Comparison of ENCODE assay signal across 8 cellular contexts in the genomic region with DNA sequence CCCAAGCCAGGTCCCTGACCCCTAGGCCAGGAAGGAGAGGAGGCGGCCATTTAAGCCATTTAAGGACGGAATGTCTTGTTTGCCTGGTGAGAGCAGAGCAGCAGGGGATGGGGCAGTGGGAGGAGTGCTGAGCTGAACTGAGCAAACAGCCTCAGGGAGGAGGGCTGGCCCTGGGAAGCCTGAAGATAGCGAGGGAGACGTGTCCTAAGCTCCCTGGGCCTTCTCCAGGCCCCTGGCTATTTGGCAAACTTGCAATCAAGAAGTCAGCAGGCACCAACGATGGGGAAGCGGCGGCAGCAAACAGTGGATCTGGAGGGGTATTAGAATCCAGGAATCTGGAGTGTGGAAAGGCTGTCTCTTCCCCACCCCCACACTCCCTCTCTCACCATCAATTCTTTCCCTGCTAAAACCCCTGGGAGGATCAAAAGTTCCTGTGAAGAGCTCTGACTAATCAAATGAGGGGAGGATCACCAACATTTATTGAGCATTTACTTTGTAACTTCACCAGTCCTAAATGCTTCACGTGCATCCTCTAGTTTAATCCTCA. TPM values are rescaled to one million over a fixed set of nuclear protein-coding genes. Genes with fewer than 3 reads are reported as not detected.
DNase-seq lines count a peak whose midpoint lies in the region; ATAC-seq and TF ChIP-seq lines count a peak whose summit lies in the region.

No MANE protein-coding gene starts in this region.

- H3K36me3 ChIP-seq in CD4-positive, CD25-positive, alpha-beta regulatory T cell (ENCODE audit: control insufficient read depth, insufficient read depth, low read length) = peaks cover 4% of the 10 kb centered on the region
- H3K36me3 ChIP-seq in PC-9 (ENCODE audit: low read depth) (no peaks in the 10 kb centered on the region), osteoblast (ENCODE audit: insufficient read depth, low read length) (no peaks in the 10 kb centered on the region), MM.1S (replicated peaks; ENCODE audit: insufficient read depth, low read length) (no peaks in the 10 kb centered on the region)

- no peaks in the 10 kb centered on the region for H3K9me2 ChIP-seq in PC-9 (ENCODE audit: insufficient read depth)
- H3K9me2 ChIP-seq in MM.1S (replicated peaks; ENCODE audit: insufficient read depth, low read length) = no peaks in the 10 kb centered on the region

- no peak overlapping the region for H3K9ac ChIP-seq in MM.1S (ENCODE audit: low read length)

- no peak for ATAC-seq in CD4-positive, CD25-positive, alpha-beta regulatory T cell (ENCODE audit: low read depth in 2 of 2)
- ATAC-seq in HG03565 (IDR thresholded peaks at IDR 0.05; ENCODE audit: unreplicated experiment) = no peak
- ATAC-seq in HG03520 (IDR thresholded peaks at IDR 0.05; ENCODE audit: unreplicated experiment) = no peak

- H3K27ac Mint-ChIP-seq in CD4-positive, CD25-positive, alpha-beta regulatory T cell = peak overlapping the region; percentile 99

- POLR2A ChIA-PET in PC-9 (lab: Charles Lee; ENCODE audit: unreplicated experiment) = interaction anchor here (0.6 to 0.7 kb wide), 2 partner anchors 58 to 126 kb away, joined by 3 to 10 read pairs; no protein-coding TSS in a partner anchor

- H3K4me2 ChIP-seq in PC-9 (peak overlapping the region; percentile 98), osteoblast (ENCODE audit: insufficient read depth, low read length) (peak overlapping the region; percentile 76), MM.1S (ENCODE audit: low read depth, low read length) (no peak overlapping the region)

- peak overlapping the region; percentile 100 for H3K27ac ChIP-seq in CD4-positive, CD25-positive, alpha-beta regulatory T cell (ENCODE audit: insufficient read depth, low read length, poor library complexity, severe bottlenecking)
- H3K27ac ChIP-seq in PC-9 (peak overlapping the region; percentile 96), epithelial cell of prostate (peak overlapping the region; percentile 100), osteoblast (ENCODE audit: low read depth, low read length) (peak overlapping the region; percentile 99), MM.1S (ENCODE audit: low read length) (no peak overlapping the region)

- H3K36me3 Mint-ChIP-seq in CD4-positive, CD25-positive, alpha-beta regulatory T cell = peaks cover 21% of the 10 kb centered on the region

- no peaks in the 10 kb centered on the region for H3K9me3 Mint-ChIP-seq in CD4-positive, CD25-positive, alpha-beta regulatory T cell

- no peaks in the 10 kb centered on the region for H3K27me3 Mint-ChIP-seq in CD4-positive, CD25-positive, alpha-beta regulatory T cell

- no peaks in the 10 kb centered on the region for H3K27me3 ChIP-seq in CD4-positive, CD25-positive, alpha-beta regulatory T cell (ENCODE audit: control insufficient read depth, insufficient read depth, low read length)
- no peaks in the 10 kb centered on the region for H3K27me3 ChIP-seq in PC-9 (ENCODE audit: insufficient read depth, low read depth)
- no peaks in the 10 kb centered on the region for H3K27me3 ChIP-seq in osteoblast (ENCODE audit: insufficient read depth, low read length)
- no peaks in the 10 kb centered on the region for H3K27me3 ChIP-seq in MM.1S (replicated peaks; ENCODE audit: insufficient read depth, low read length)

- H3F3A ChIP-seq in PC-9 (ENCODE audit: insufficient read depth, low read depth) (peaks cover 87% of the 10 kb centered on the region), MM.1S (ENCODE audit: insufficient read depth, low read length) (no peaks in the 10 kb centered on the region)

- no peaks in the 10 kb centered on the region for H3K9me3 ChIP-seq in CD4-positive, CD25-positive, alpha-beta regulatory T cell (ENCODE audit: control insufficient read depth in 2 of 2, low read length in 2 of 2)
- H3K9me3 ChIP-seq in PC-9 (ENCODE audit: insufficient read depth, low read depth) = no peaks in the 10 kb centered on the region
- no peaks in the 10 kb centered on the region for H3K9me3 ChIP-seq in osteoblast (ENCODE audit: low read depth, low read length)
- no peaks in the 10 kb centered on the region for H3K9me3 ChIP-seq in MM.1S (replicated peaks; ENCODE audit: insufficient read depth, low read length)

- TF ChIP-seq CTCF in PC-9 (conservative IDR thresholded peaks at IDR 0.05) (no peak), osteoblast (IDR thresholded peaks at IDR 0.05; ENCODE audit: extremely low read depth, low read depth, low read length) (no peak), MM.1S (IDR thresholded peaks at IDR 0.05; ENCODE audit: low read length) (no peak)

- CTCF ChIA-PET in PC-9 (lab: Charles Lee) = no interaction called here

- H3K4me3 ChIP-seq in CD4-positive, CD25-positive, alpha-beta regulatory T cell (ENCODE audit: low read depth, low read length) = peak overlapping the region; percentile 53
- peak overlapping the region; percentile 54 for H3K4me3 ChIP-seq in PC-9
- H3K4me3 ChIP-seq in osteoblast (ENCODE audit: insufficient read depth, low read length) = peak overlapping the region; percentile 5
- no peak overlapping the region for H3K4me3 ChIP-seq in MM.1S (ENCODE audit: low read length)

- H3K79me2 ChIP-seq in PC-9 (ENCODE audit: low read depth) = peaks cover 79% of the 10 kb centered on the region
- peaks cover 95% of the 10 kb centered on the region for H3K79me2 ChIP-seq in osteoblast (ENCODE audit: insufficient read depth, low read length)
- H3K79me2 ChIP-seq in MM.1S (ENCODE audit: low read length) = peaks cover 7% of the 10 kb centered on the region

- H3K4me1 ChIP-seq in CD4-positive, CD25-positive, alpha-beta regulatory T cell (ENCODE audit: control insufficient read depth, insufficient read depth, low read length, poor library complexity, severe bottlenecking) = peaks cover 99% of the 10 kb centered on the region
- H3K4me1 ChIP-seq in PC-9 (replicated peaks; ENCODE audit: insufficient read depth) (peaks cover 84% of the 10 kb centered on the region), osteoblast (ENCODE audit: insufficient read depth, low read length) (peaks cover 94% of the 10 kb centered on the region), MM.1S (ENCODE audit: low read length) (peaks cover 3% of the 10 kb centered on the region; the same call in 1 of the 2 replicates)

- H2AFZ ChIP-seq in PC-9 = no peak overlapping the region
- no peak overlapping the region for H2AFZ ChIP-seq in osteoblast (ENCODE audit: low read length)
- no peak overlapping the region for H2AFZ ChIP-seq in MM.1S (ENCODE audit: low read length)

- intact Hi-C loops in PC-9 (cut with micrococcal nuclease; ENCODE audit: unreplicated experiment) = no loop called here

- peaks cover 0 to 93% (median 59%) of the 10 kb centered on the region in 4 donors for H3K4me1 Mint-ChIP-seq in CD4-positive, CD25-positive, alpha-beta regulatory T cell

- peak overlapping the region; percentile 87 to 88 (median 88) for H3K4me3 Mint-ChIP-seq in CD4-positive, CD25-positive, alpha-beta regulatory T cell

- H4K20me1 ChIP-seq in PC-9 (ENCODE audit: insufficient read depth) (no peaks in the 10 kb centered on the region), osteoblast (ENCODE audit: insufficient read depth, low read length) (peaks cover 25% of the 10 kb centered on the region), MM.1S (ENCODE audit: insufficient read depth, low read length) (no peaks in the 10 kb centered on the region)

- DNase-seq in CD4-positive, CD25-positive, alpha-beta regulatory T cell = no peak
- DNase-seq in PC-9 (peak; percentile 74 to 96), epithelial cell of prostate (ENCODE audit: low read depth, low spot score) (no peak), osteoblast (ENCODE audit: insufficient read length, low spot score, missing footprints) (peak; percentile 85), HK-2 (ENCODE audit: unreplicated experiment) (no peak), MM.1S (no peak)

- BruUV-seq in PC-9 (replicated peaks; lab: Mats Ljungman, UMichigan) = no TSS peak

RNA-seq across cellular contexts. Expression of a gene that starts 8.8 kb away (rescaled TPM):
- total RNA-seq in CD4-positive, CD25-positive, alpha-beta regulatory T cell = 229 TPM
- 1 to 10 TPM; 2.1 to 4.1 (median 3.1) TPM for polyA plus RNA-seq in CD4-positive, CD25-positive, alpha-beta regulatory T cell
- total RNA-seq in PC-9 (2021) (75.9 and 108 TPM in 2 replicates), osteoblast (27.9 and 28.3 TPM in 2 replicates)

RNA-seq across cellular contexts. Expression of a gene that starts 33.2 kb away (rescaled TPM):
- total RNA-seq in CD4-positive, CD25-positive, alpha-beta regulatory T cell = 4.8 TPM
- 10 to 100 TPM in 1 of 4 donors, 1 to 10 TPM in 3; 3.3 to 10.7 (median 6.0) TPM for polyA plus RNA-seq in CD4-positive, CD25-positive, alpha-beta regulatory T cell
- total RNA-seq in PC-9 (2021) = not detected in 2 replicates
- not detected in 2 replicates for total RNA-seq in osteoblast

RNA-seq across cellular contexts. Expression of a gene that starts 39.2 kb away (rescaled TPM):
- total RNA-seq in CD4-positive, CD25-positive, alpha-beta regulatory T cell = not detected
- under 1 TPM; 0.19 to 0.42 (median 0.23) TPM for polyA plus RNA-seq in CD4-positive, CD25-positive, alpha-beta regulatory T cell
- total RNA-seq in PC-9 (2021) (17.1 and 23.2 TPM in 2 replicates), osteoblast (not detected in 2 replicates)

RNA-seq across cellular contexts. Expression of a gene that starts 54.6 kb away (rescaled TPM):
- not detected for total RNA-seq in CD4-positive, CD25-positive, alpha-beta regulatory T cell
- polyA plus RNA-seq in CD4-positive, CD25-positive, alpha-beta regulatory T cell = not detected
- total RNA-seq in PC-9 (2021) (not detected in 2 replicates), osteoblast (not detected in 2 replicates)

Comparison
In these comparisons a context has a peak if more than half of its experiments do, and no peak if none do; other contexts are left out.
1. DNase-seq: peak in PC-9 (2 of 2) and osteoblast (single experiment); none in CD4-positive, CD25-positive, alpha-beta regulatory T cell (0 of 3), epithelial cell of prostate (single experiment), HK-2 (single experiment) and MM.1S (single experiment).
2. RNA of a gene that starts 39.2 kb away (total RNA-seq): 17.1 to 23.2 TPM in PC-9; not detected in CD4-positive, CD25-positive, alpha-beta regulatory T cell (single experiment) and not detected in osteoblast; every median in the first group is over 10 times any median in the second.